ENCODE assay signal across 17 cellular contexts in the genomic region with DNA sequence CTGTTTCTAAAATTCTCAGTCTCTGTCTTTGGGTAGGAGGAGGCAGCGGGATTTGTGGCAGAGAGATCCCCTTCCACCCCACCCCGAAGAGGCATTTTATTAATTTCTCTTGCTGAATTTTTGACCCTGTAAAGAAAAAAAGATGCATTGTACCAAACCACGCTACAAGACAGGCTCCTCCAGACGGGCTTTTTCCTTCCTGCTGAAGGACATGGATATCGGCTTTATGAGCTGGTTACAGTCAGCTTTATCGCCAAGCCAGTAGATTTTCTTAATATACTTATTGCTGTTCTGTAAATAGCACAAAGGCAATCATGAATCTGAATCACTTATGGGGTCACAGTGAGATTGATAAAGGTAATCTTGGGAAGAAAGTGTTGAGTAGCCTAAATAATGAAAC. TPM values are rescaled to one million over a fixed set of nuclear protein-coding genes. Genes with fewer than 3 reads are reported as not detected.
DNase-seq lines count a peak whose midpoint lies in the region; ATAC-seq and TF ChIP-seq lines count a peak whose summit lies in the region.
"Had no signal": no experiment of that assay in that cellular context is flagged by ENCODE, and none has a peak within 500 bp of the region (broad histone marks: within the 10 kb centered on the region; RNA-seq: fewer than 3 reads in every experiment).

No MANE protein-coding gene starts in this region.

- no peaks in the 10 kb centered on the region for H3K36me3 ChIP-seq in SJSA1
- H3K36me3 ChIP-seq in muscle layer of duodenum (ENCODE audit: control insufficient read depth in 1 of 2, insufficient read depth in 2 of 2, low read length in 2 of 2): no peaks in the 10 kb centered on the region
- no peaks in the 10 kb centered on the region for H3K36me3 ChIP-seq in thyroid gland

- POLR2A ChIA-PET in RWPE1 (lab: Yijun Ruan, JAX; ENCODE audit: low non-redundant PET): no interaction called here

- intact Hi-C loops in thyroid gland (cut with DNase I): no loop called here

- no peak for TF ChIP-seq CTCF in endothelial cell (IDR thresholded peaks at IDR 0.05; ENCODE audit: unreplicated experiment)
- no peak for TF ChIP-seq CTCF in thyroid gland (IDR thresholded peaks at IDR 0.05)
- no peak for TF ChIP-seq CTCF in RWPE1 (conservative IDR thresholded peaks at IDR 0.05; ENCODE audit: low read depth)

- H3K27ac ChIP-seq in SJSA1 (peak overlapping the region; percentile 32; the same call in 1 of the 2 replicates), muscle layer of duodenum (ENCODE audit: low read length) (peak overlapping the region; percentile 46), thyroid gland (peak overlapping the region in 2 of 3 donors; percentile 15 to 43), RWPE1 (no peak overlapping the region)
- H3K27ac ChIP-seq: C4-2B had no signal

- H3K4me3 Mint-ChIP-seq in endothelial cell (ENCODE audit: unreplicated experiment): no peak overlapping the region
- H3K4me3 Mint-ChIP-seq: activated CD4-positive, alpha-beta T cell treated with anti-CD3 and anti-CD28 coated beads, Interleukin-2, amount 10 ng/mL, durations not matched to agents 7 days and 5 days; T-helper 1 cell treated with Interleukin-12 subunit alpha and Interleukin-12 subunit beta and Interleukin-4 antibody, amounts not matched to agents 30 μg/mL and 1 μg/mL, for 36 hours had no signal

- H3K9me3 ChIP-seq in SJSA1 (replicated peaks) (no peaks in the 10 kb centered on the region), muscle layer of duodenum (ENCODE audit: control insufficient read depth in 1 of 2, low read length in 2 of 2) (no peaks in the 10 kb centered on the region), thyroid gland (no peaks in the 10 kb centered on the region)

- H3K4me1 Mint-ChIP-seq in endothelial cell (ENCODE audit: unreplicated experiment): peaks cover 70% of the 10 kb centered on the region

- H3K4me3 ChIP-seq in SJSA1: no peak overlapping the region
- H3K4me3 ChIP-seq in muscle layer of duodenum (ENCODE audit: low read depth in 1 of 2, low read length in 2 of 2): peak overlapping the region in 1 of 2 donors; percentile 35
- H3K4me3 ChIP-seq in thyroid gland (replicated peaks in 1 of 3): no peak overlapping the region
- H3K4me3 ChIP-seq: PC-9 had no signal

- H3K4me1 ChIP-seq in SJSA1 (replicated peaks) (peaks cover 46% of the 10 kb centered on the region), muscle layer of duodenum (ENCODE audit: control insufficient read depth in 1 of 2, insufficient read depth in 2 of 2, low read length in 2 of 2) (peaks cover 35 to 57% of the 10 kb centered on the region in 2 donors), thyroid gland (peaks cover 27 to 48% of the 10 kb centered on the region in 2 donors)

- WGBS in thyroid gland, 2 donors: 71 to 81% methylated on average over 6 of the region's 6 CpGs

- TF ChIP-seq POLR2A in thyroid gland (IDR thresholded peaks at IDR 0.05): no peak

- CTCF ChIA-PET in RWPE1 (lab: Yijun Ruan, JAX): no interaction called here

- H3K9me3 Mint-ChIP-seq in endothelial cell (ENCODE audit: unreplicated experiment): no peaks in the 10 kb centered on the region
- H3K9me3 Mint-ChIP-seq: activated CD4-positive, alpha-beta T cell treated with anti-CD3 and anti-CD28 coated beads, Interleukin-2, amount 10 ng/mL, durations not matched to agents 7 days and 5 days; T-helper 1 cell treated with Interleukin-12 subunit alpha and Interleukin-12 subunit beta and Interleukin-4 antibody, amounts not matched to agents 30 μg/mL and 1 μg/mL, for 36 hours had no signal

- H3K27ac Mint-ChIP-seq in endothelial cell (ENCODE audit: unreplicated experiment): peak overlapping the region; percentile 75
- H3K27ac Mint-ChIP-seq: activated CD4-positive, alpha-beta T cell treated with anti-CD3 and anti-CD28 coated beads, Interleukin-2, amount 10 ng/mL, durations not matched to agents 7 days and 5 days; T-helper 1 cell treated with Interleukin-12 subunit alpha and Interleukin-12 subunit beta and Interleukin-4 antibody, amounts not matched to agents 30 μg/mL and 1 μg/mL, for 36 hours had no signal

- H3K27me3 Mint-ChIP-seq in endothelial cell (ENCODE audit: unreplicated experiment): peaks cover 4% of the 10 kb centered on the region
- H3K27me3 Mint-ChIP-seq: activated CD4-positive, alpha-beta T cell treated with anti-CD3 and anti-CD28 coated beads, Interleukin-2, amount 10 ng/mL, durations not matched to agents 7 days and 5 days had no signal

- H3K27me3 ChIP-seq in SJSA1 (replicated peaks) (no peaks in the 10 kb centered on the region), muscle layer of duodenum (ENCODE audit: low read depth, low read length) (no peaks in the 10 kb centered on the region), thyroid gland (no peaks in the 10 kb centered on the region)

- no peak for ATAC-seq in HG03354 (IDR thresholded peaks at IDR 0.05; ENCODE audit: poor library complexity, severe bottlenecking, unreplicated experiment)

- peaks cover 7% of the 10 kb centered on the region for H3K36me3 Mint-ChIP-seq in endothelial cell (ENCODE audit: low read depth, unreplicated experiment)

- DNase-seq in SJSA1 (ENCODE audit: low read depth in 1 of 2, low spot score in 2 of 2) (no peak), endothelial cell (ENCODE audit: low spot score) (no peak), thyroid gland (no peak), RWPE1 (ENCODE audit: low spot score) (no peak), NAMALWA (ENCODE audit: low spot score) (no peak), NCI-H748 (lab: John Stamatoyannopoulos, UW; ENCODE audit: unreplicated experiment) (no peak)
- DNase-seq: activated CD4-positive, alpha-beta T cell treated with anti-CD3 and anti-CD28 coated beads, Interleukin-2, amount 10 ng/mL, durations not matched to agents 7 days and 5 days; activated T-cell treated with anti-CD3 and anti-CD28 coated beads, Interleukin-2, amount 50 U/mL, for 48 hours; amygdala; effector CD8-positive, alpha-beta T cell; NCI-H1105 treated with DMSO at 0.1 percent for 48 hours; NCI-H226; PC-9 had no signal

RNA-seq across cellular contexts. Expression of a gene that starts 24.5 kb away (rescaled TPM):
- total RNA-seq in SJSA1 (2014; rRNA removed; shearing (Covaris generic)): 37.8 and 62.8 TPM in 2 replicates
- total RNA-seq in endothelial cell (ENCODE audit: unreplicated experiment) (137 TPM), thyroid gland (10 to 100 TPM; 93.4 to 99.9 (median 98.3) TPM)
